8 cellular contexts compared by ENCODE assay signal in genomic region chr6:46014511-46015118, GRCh38. TPM values are rescaled to one million over a fixed set of nuclear protein-coding genes. Genes with fewer than 3 reads are reported as not detected.
DNase-seq lines count a peak whose midpoint lies in the region; ATAC-seq and TF ChIP-seq lines count a peak whose summit lies in the region.

No MANE protein-coding gene starts in this region.

- no peaks in the 10 kb centered on the region for H3K4me1 ChIP-seq in HAP-1
- no peaks in the 10 kb centered on the region for H3K4me1 ChIP-seq in OCI-LY7 (ENCODE audit: insufficient read depth, low read length, poor library complexity, severe bottlenecking)

- in situ Hi-C loops in HAP-1 (cut with MboI; ENCODE audit: low sequenced_read_pairs) = no loop called here

- peaks cover 61% of the 10 kb centered on the region for H3K4me1 Mint-ChIP-seq in activated CD4-positive, alpha-beta T cell treated with anti-CD3 and anti-CD28 coated beads, Interleukin-2, amount 10 ng/mL, durations not matched to agents 7 days and 5 days
- peaks cover 28% of the 10 kb centered on the region for H3K4me1 Mint-ChIP-seq in progenitor cell of endocrine pancreas (ENCODE audit: low read depth)

- no peak overlapping the region for H2AFZ ChIP-seq in OCI-LY7 (ENCODE audit: low read length)

- H4K20me1 ChIP-seq in OCI-LY7 (ENCODE audit: insufficient read depth, low read length) = no peaks in the 10 kb centered on the region

- H3K36me3 Mint-ChIP-seq in activated CD4-positive, alpha-beta T cell treated with anti-CD3 and anti-CD28 coated beads, Interleukin-2, amount 10 ng/mL, durations not matched to agents 7 days and 5 days (ENCODE audit: low read depth) = peaks cover 5% of the 10 kb centered on the region
- peaks cover 2% of the 10 kb centered on the region for H3K36me3 Mint-ChIP-seq in progenitor cell of endocrine pancreas (ENCODE audit: insufficient read depth)

- POLR2A ChIA-PET in activated CD4-positive, alpha-beta T cell treated with anti-CD3 and anti-CD28 coated beads, Interleukin-2, amount 10 ng/mL, durations not matched to agents 7 days and 5 days (lab: Charles Lee) = no interaction called here
- POLR2A ChIA-PET in OCI-LY7 (lab: Charles Lee) = no interaction called here

- no TSS peak for BruUV-seq in OCI-LY7 (replicated peaks; lab: Mats Ljungman, UMichigan)

- no peaks in the 10 kb centered on the region for H3K9me2 ChIP-seq in OCI-LY7 (ENCODE audit: insufficient read depth, low read length)

- peaks cover 27% of the 10 kb centered on the region for H3K27me3 Mint-ChIP-seq in activated CD4-positive, alpha-beta T cell treated with anti-CD3 and anti-CD28 coated beads, Interleukin-2, amount 10 ng/mL, durations not matched to agents 7 days and 5 days
- peaks cover 10% of the 10 kb centered on the region for H3K27me3 Mint-ChIP-seq in progenitor cell of endocrine pancreas

- H3K27ac ChIP-seq in OCI-LY7 (ENCODE audit: low read depth, low read length, poor library complexity, severe bottlenecking) = no peak overlapping the region

- no peak for TF ChIP-seq CTCF in progenitor cell of endocrine pancreas (IDR thresholded peaks at IDR 0.05; ENCODE audit: unreplicated experiment)
- no peak for TF ChIP-seq CTCF in OCI-LY7 (conservative IDR thresholded peaks at IDR 0.05; ENCODE audit: low read length)

- H3K4me3 Mint-ChIP-seq in activated CD4-positive, alpha-beta T cell treated with anti-CD3 and anti-CD28 coated beads, Interleukin-2, amount 10 ng/mL, durations not matched to agents 7 days and 5 days = peak overlapping the region; percentile 73
- peak overlapping the region; percentile 80 for H3K4me3 Mint-ChIP-seq in progenitor cell of endocrine pancreas (ENCODE audit: low read depth)

- H3K9me3 ChIP-seq in HAP-1 (no peaks in the 10 kb centered on the region), OCI-LY7 (ENCODE audit: low read length) (no peaks in the 10 kb centered on the region)

- intact Hi-C loops in head of caudate nucleus (cut with DNase I) = no loop called here
- intact Hi-C loops in OCI-LY7 (cut with micrococcal nuclease; ENCODE audit: unreplicated experiment) = no loop called here

- peaks cover 35% of the 10 kb centered on the region for H3K27me3 ChIP-seq in HAP-1 (ENCODE audit: low read depth)

- peaks cover 6% of the 10 kb centered on the region for H3K9me3 Mint-ChIP-seq in activated CD4-positive, alpha-beta T cell treated with anti-CD3 and anti-CD28 coated beads, Interleukin-2, amount 10 ng/mL, durations not matched to agents 7 days and 5 days
- H3K9me3 Mint-ChIP-seq in progenitor cell of endocrine pancreas (ENCODE audit: low read depth) = no peaks in the 10 kb centered on the region

- H3K36me3 ChIP-seq in HAP-1 (replicated peaks) (no peaks in the 10 kb centered on the region), OCI-LY7 (ENCODE audit: insufficient read depth, low read length) (no peaks in the 10 kb centered on the region)

- peak in 1 of 2 experiments; percentile 7 for DNase-seq in HAP-1 (ENCODE audit: low spot score in 2 of 2)
- DNase-seq in activated CD4-positive, alpha-beta T cell treated with anti-CD3 and anti-CD28 coated beads, Interleukin-2, amount 10 ng/mL, durations not matched to agents 7 days and 5 days = no peak
- peak in 26 of 42 donors; percentile 2 to 55 (median 16) for DNase-seq in head of caudate nucleus
- peak; percentile 16 for DNase-seq in progenitor cell of endocrine pancreas (ENCODE audit: low spot score, unreplicated experiment)
- DNase-seq in OCI-LY7 (ENCODE audit: low spot score) = no peak
- no peak for DNase-seq in NAMALWA (ENCODE audit: low spot score)

- peak overlapping the region; percentile 78 for H3K27ac Mint-ChIP-seq in activated CD4-positive, alpha-beta T cell treated with anti-CD3 and anti-CD28 coated beads, Interleukin-2, amount 10 ng/mL, durations not matched to agents 7 days and 5 days
- H3K27ac Mint-ChIP-seq in progenitor cell of endocrine pancreas = peak overlapping the region; percentile 65

- H3K4me2 ChIP-seq in OCI-LY7 (ENCODE audit: low read length) = no peak overlapping the region

- CTCF ChIA-PET in activated CD4-positive, alpha-beta T cell treated with anti-CD3 and anti-CD28 coated beads, Interleukin-2, amount 10 ng/mL, durations not matched to agents 7 days and 5 days (lab: Charles Lee) = no interaction called here
- CTCF ChIA-PET in OCI-LY7 (lab: Charles Lee; ENCODE audit: unreplicated experiment) = no interaction called here

- H3K4me3 ChIP-seq in HAP-1 = peak overlapping the region; percentile 22
- no peak overlapping the region for H3K4me3 ChIP-seq in OCI-LY7 (ENCODE audit: low read depth, low read length, poor library complexity, severe bottlenecking)

- no peak for ATAC-seq in HG02973 (IDR thresholded peaks at IDR 0.05; ENCODE audit: unreplicated experiment)
- ATAC-seq in GM18870 (IDR thresholded peaks at IDR 0.05; ENCODE audit: unreplicated experiment) = no peak

- no peaks in the 10 kb centered on the region for H3K79me2 ChIP-seq in OCI-LY7 (ENCODE audit: insufficient read depth, low read depth, low read length)

RNA-seq across cellular contexts. Expression of gene CLIC5, which starts 1.0 kb away (rescaled TPM):
- total RNA-seq in activated CD4-positive, alpha-beta T cell treated with anti-CD3 and anti-CD28 coated beads, Interleukin-2, amount 10 ng/mL, durations not matched to agents 7 days and 5 days = 1 to 10 TPM; 3.7 to 3.8 TPM
- total RNA-seq in progenitor cell of endocrine pancreas = 28.4 and 35.9 TPM in 2 replicates
- 0.03 TPM in 1 of 2 replicates, not detected in the other for total RNA-seq in OCI-LY7 (2014; rRNA removed; shearing (Covaris generic))
- total RNA-seq in OCI-LY7 (2022) = 0.08 TPM in 1 of 2 replicates, not detected in the other

Comparison
In these comparisons a context has a peak if more than half of its experiments do, and no peak if none do; other contexts are left out.
1. DNase-seq: peak in head of caudate nucleus (26 of 42) and progenitor cell of endocrine pancreas (single experiment); none in activated CD4-positive, alpha-beta T cell treated with anti-CD3 and anti-CD28 coated beads, Interleukin-2, amount 10 ng/mL, durations not matched to agents 7 days and 5 days (single experiment), OCI-LY7 (single experiment) and NAMALWA (single experiment).
2. RNA of gene CLIC5, which starts 1.0 kb away (total RNA-seq): 28.4 to 35.9 TPM in progenitor cell of endocrine pancreas and 3.7 to 3.8 TPM in activated CD4-positive, alpha-beta T cell treated with anti-CD3 and anti-CD28 coated beads, Interleukin-2, amount 10 ng/mL, durations not matched to agents 7 days and 5 days; 0.03 to 0.08 TPM in OCI-LY7; every median in the first group is over 4 times any median in the second.